In the genomic region with DNA sequence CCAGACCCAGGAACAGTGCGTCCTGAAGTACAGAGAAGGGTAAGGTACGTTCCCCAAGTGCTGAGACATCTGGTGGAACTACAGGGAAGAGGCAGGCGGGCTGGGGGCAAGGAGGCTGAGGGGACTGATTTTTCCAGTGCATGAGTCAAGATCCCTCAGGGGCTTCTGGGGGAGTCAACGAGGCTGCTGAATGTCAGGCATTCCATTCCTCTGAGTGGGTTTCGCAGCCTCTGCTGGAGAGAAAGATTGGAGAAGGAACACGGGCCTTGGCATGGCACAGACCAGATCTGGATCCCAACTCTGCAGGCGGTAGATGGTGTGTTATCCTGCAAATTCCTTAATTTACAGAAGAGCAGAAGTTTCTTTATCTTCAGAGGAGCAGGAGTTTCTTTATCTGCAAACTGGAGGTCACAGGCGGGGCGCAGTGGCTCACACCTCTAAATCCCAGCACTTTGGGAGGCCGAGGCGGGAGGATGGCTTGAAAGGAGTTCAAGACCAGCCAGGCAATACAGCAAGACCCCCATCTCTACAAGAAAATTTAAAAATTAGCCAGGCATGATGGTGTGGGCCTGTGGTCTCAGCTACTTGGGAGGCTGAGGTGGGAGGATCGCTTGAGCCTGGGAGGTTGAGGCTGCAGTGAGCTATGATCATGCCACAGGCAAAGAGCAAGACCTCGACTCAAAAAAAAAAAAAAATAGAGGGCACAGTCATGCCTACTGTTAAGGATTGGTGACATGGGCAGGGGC, we compare ENCODE assay signal across 10 cellular contexts.
DNase-seq lines count a peak whose midpoint lies in the region; ATAC-seq, FAIRE-seq and TF ChIP-seq lines count a peak whose summit lies in the region.
"Had no signal": no experiment of that assay in that cellular context is flagged by ENCODE, and none has a peak within 500 bp of the region (broad histone marks: within the 10 kb centered on the region; RNA-seq: fewer than 3 reads in every experiment).

No MANE protein-coding gene starts in this region.

- H3K23ac ChIP-seq in H1 (ENCODE audit: insufficient read length) (no peak overlapping the region), mesenchymal stem cell (ENCODE audit: low read length in 2 of 2) (no peak overlapping the region)

- CTCF ChIA-PET in A549 (lab: Yijun Ruan, JAX) = interaction anchor here (0.8 to 1.2 kb wide), 4 partner anchors 41 to 148 kb away, joined by 3 to 4 read pairs (median 3); a partner anchor contains a TSS
- CTCF ChIA-PET in H1 (lab: Charles Lee; ENCODE audit: partially characterized antibody) = interaction anchor here (0.7 to 1.3 kb wide), 5 partner anchors 10 to 176 kb away, joined by 3 to 4 read pairs (median 3); no protein-coding TSS in a partner anchor

- H4K5ac ChIP-seq in H1 (ENCODE audit: insufficient read length, low read depth, low read length) = peak overlapping the region; percentile 8

- DNase-seq in A549 (ENCODE audit: low read depth in 1 of 2, low spot score in 1 of 2) (peak; percentile 97 to 98), H1 (ENCODE audit: low read depth in 1 of 2, low spot score in 2 of 2) (peak; percentile 62 to 89), mesenchymal stem cell (peak; percentile 97), DMS79 treated with DMSO at 0.1 percent for 48 hours (lab: John Stamatoyannopoulos, UW) (no peak), NCI-H82 (lab: John Stamatoyannopoulos, UW) (no peak), NCI-H524 treated with DMSO at 0.1 percent for 48 hours (lab: John Stamatoyannopoulos, UW) (no peak), left colon (no peak)
- DNase-seq: anterior cingulate cortex, SHP77 had no signal

- POLR2A ChIA-PET in A549 (lab: Yijun Ruan, JAX) (interaction anchor here (1.1 kb wide), 1 partner anchor 148 kb away, joined by 4 read pairs; no protein-coding TSS in a partner anchor), H1 (lab: Charles Lee; ENCODE audit: partially characterized antibody) (interaction anchor here (1.0 to 1.5 kb wide), 11 partner anchors 10 to 173 kb away, joined by 3 to 9 read pairs (median 4); no protein-coding TSS in a partner anchor)

- peaks cover 31% of the 10 kb centered on the region for H3K4me1 ChIP-seq in A549
- peaks cover 4 to 21% (median 16%) of the 10 kb centered on the region in 4 experiments; a peak in 5 of 7 replicates for H3K4me1 ChIP-seq in H1 (replicated peaks in 1 of 4; ENCODE audit: control insufficient read depth in 3 of 4, insufficient read depth in 4 of 4, low read length in 3 of 4)
- peaks cover 14% of the 10 kb centered on the region for H3K4me1 ChIP-seq in mesenchymal stem cell (ENCODE audit: control insufficient read depth, insufficient read depth, low read depth, low read length)

- H3K27me3 ChIP-seq in H1 (replicated peaks in 1 of 4; ENCODE audit: control insufficient read depth in 3 of 4, extremely low read depth in 1 of 4, insufficient read depth in 3 of 4, low read length in 3 of 4) (peaks cover 0 to 4% (median 0%) of the 10 kb centered on the region in 4 experiments; a peak in 1 of 7 replicates), mesenchymal stem cell (ENCODE audit: control insufficient read depth in 1 of 2, insufficient read depth in 1 of 2, low read length in 2 of 2) (no peaks in the 10 kb centered on the region)

- H2AFZ ChIP-seq in H1 (ENCODE audit: low read length) (no peak overlapping the region), mesenchymal stem cell (ENCODE audit: low read depth, low read length) (no peak overlapping the region)

- peak overlapping the region; percentile 88 for H3K18ac ChIP-seq in H1 (ENCODE audit: extremely low read depth, low read length)
- H3K18ac ChIP-seq in mesenchymal stem cell (ENCODE audit: low read depth in 1 of 2, low read length in 2 of 2) = peak overlapping the region; percentile 84 to 91

- peak overlapping the region; percentile 78 for H3K4me2 ChIP-seq in A549
- peak overlapping the region; percentile 67 to 81 for H3K4me2 ChIP-seq in H1 (ENCODE audit: insufficient read depth in 1 of 2, low read depth in 2 of 2, low read length in 2 of 2)
- no peak overlapping the region for H3K4me2 ChIP-seq in mesenchymal stem cell (ENCODE audit: low read length, poor library complexity, severe bottlenecking)

- H3K36me3 ChIP-seq in H1 (ENCODE audit: control insufficient read depth in 2 of 4, insufficient read depth in 4 of 4, low read length in 3 of 4) (no peaks in the 10 kb centered on the region), mesenchymal stem cell (ENCODE audit: control insufficient read depth in 1 of 2, insufficient read depth in 2 of 2, low read depth in 1 of 2, low read length in 2 of 2) (no peaks in the 10 kb centered on the region)

- peaks cover 4% of the 10 kb centered on the region for H3K23me2 ChIP-seq in H1 (ENCODE audit: low read depth, low read length)

- no peak overlapping the region for H4K91ac ChIP-seq in H1 (replicated peaks; ENCODE audit: insufficient read length, low read length)
- no peak overlapping the region for H4K91ac ChIP-seq in mesenchymal stem cell (ENCODE audit: low read length)

- H2BK12ac ChIP-seq in H1 (ENCODE audit: low read depth, low read length) = peak overlapping the region; percentile 99
- peak overlapping the region; percentile 45 to 82 for H2BK12ac ChIP-seq in mesenchymal stem cell (ENCODE audit: low read length in 2 of 2)

- H2BK5ac ChIP-seq in H1 (ENCODE audit: low read depth, low read length) = peak overlapping the region; percentile 86
- peak overlapping the region; percentile 26 for H2BK5ac ChIP-seq in mesenchymal stem cell (ENCODE audit: low read depth, low read length, poor library complexity, severe bottlenecking)

- H3K9ac ChIP-seq in H1 (replicated peaks in 1 of 4; ENCODE audit: extremely low read depth in 1 of 4, low read depth in 3 of 4, low read length in 3 of 4) (peak overlapping the region in 2 of 4 experiments; percentile 25 to 37; a peak in 1 of 7 replicates), mesenchymal stem cell (ENCODE audit: low read length) (peak overlapping the region; percentile 69)

- H2BK20ac ChIP-seq in H1 (ENCODE audit: low read length) = peak overlapping the region; percentile 98

- TF ChIP-seq EP300 in A549 (IDR thresholded peaks at IDR 0.05) (peak; percentile 61 to 65; a peak in 2 of 5 replicates), Ishikawa (IDR thresholded peaks at IDR 0.05; ENCODE audit: borderline replicate concordance) (no peak), H1 (IDR thresholded peaks at IDR 0.05; ENCODE audit: borderline replicate concordance in 1 of 2, low read depth in 2 of 2, low read length in 2 of 2) (peak in 1 of 2 experiments; percentile 61; a peak in 1 of 3 replicates)

- intact Hi-C loops in left colon (cut with DNase I, micrococcal nuclease) = no loop called here

- WGBS in A549 (ENCODE audit: missing lambda C conversion rate) = 10% methylated on average over 13 of the region's 13 CpGs
- 39% methylated on average over 13 of the region's 13 CpGs; no CpG with 5 or more reads in 1 of the 2 experiments for WGBS in H1 (ENCODE audit: extremely low coverage in 1 of 2, insufficient coverage in 1 of 2, insufficient read length in 1 of 2, insufficient replicate concordance in 2 of 2, low coverage in 1 of 2, low lambda C conversion rate in 2 of 2, missing lambda C conversion rate in 1 of 2), 2 experiments
- 12% methylated on average over 12 of the region's 13 CpGs for whole genome bisulfite sequencing in mesenchymal stem cell

- H3K79me2 ChIP-seq in H1 (ENCODE audit: control insufficient read depth in 1 of 2, insufficient read depth in 2 of 2, low read length in 2 of 2) = no peaks in the 10 kb centered on the region

- no peaks in the 10 kb centered on the region for H3K79me1 ChIP-seq in H1 (ENCODE audit: low read depth, low read length)
- H3K79me1 ChIP-seq in mesenchymal stem cell (replicated peaks; ENCODE audit: low read length, poor library complexity, severe bottlenecking) = no peaks in the 10 kb centered on the region

- H4K8ac ChIP-seq in H1 (ENCODE audit: extremely low read depth, insufficient read depth, low read length) (no peak overlapping the region), mesenchymal stem cell (ENCODE audit: low read length) (peak overlapping the region; percentile 12)

- H3K4me3 ChIP-seq in A549 = no peak overlapping the region
- H3K4me3 ChIP-seq in H1 (ENCODE audit: extremely low read depth in 1 of 4, insufficient read depth in 2 of 4, low read depth in 3 of 4, low read length in 4 of 4) = peak overlapping the region in 1 of 4 experiments; percentile 44; a peak in 1 of 8 replicates
- no peak overlapping the region for H3K4me3 ChIP-seq in mesenchymal stem cell (ENCODE audit: insufficient read depth in 1 of 2, low read depth in 1 of 2, low read length in 2 of 2)

- no peak overlapping the region for H3K56ac ChIP-seq in H1 (replicated peaks; ENCODE audit: insufficient read length, low read depth, low read length)

- TF ChIP-seq POLR2A in A549 (IDR thresholded peaks at IDR 0.05; ENCODE audit: low read length) (no peak), H1 (IDR thresholded peaks at IDR 0.05; ENCODE audit: control extremely low read depth in 1 of 2, low read depth in 2 of 2, low read length in 2 of 2) (no peak)

- FAIRE-seq in A549 (lab: Jason Lieb, UNC) (peak; percentile 78), H1 (lab: Jason Lieb, UNC) (peak; percentile 32)

- peaks cover 9% of the 10 kb centered on the region; the same call in 1 of the 3 replicates for H3K9me3 ChIP-seq in A549
- H3K9me3 ChIP-seq in H1 (ENCODE audit: insufficient read depth in 2 of 2, low read depth in 1 of 2, low read length in 1 of 2) = peaks cover 0 to 3% of the 10 kb centered on the region in 2 experiments; a peak in 2 of 4 replicates
- H3K9me3 ChIP-seq in mesenchymal stem cell (ENCODE audit: control insufficient read depth, low read length) = peaks cover 7% of the 10 kb centered on the region

- H2BK120ac ChIP-seq in H1 (replicated peaks; ENCODE audit: low read depth, low read length) (no peak overlapping the region), mesenchymal stem cell (ENCODE audit: low read depth, low read length) (peak overlapping the region; percentile 15)

- TF ChIP-seq RAD21 in A549 (conservative IDR thresholded peaks at IDR 0.05 in 1 of 2, IDR thresholded peaks at IDR 0.05 in 1 of 2) (peak; percentile 83), Ishikawa (IDR thresholded peaks at IDR 0.05; ENCODE audit: low read depth) (0 out of 2 replicates have a peak, but pooled peaks have one; percentile 3), H1 (IDR thresholded peaks at IDR 0.05 in 1 of 2, conservative IDR thresholded peaks at IDR 0.05 in 1 of 2; ENCODE audit: low read depth in 2 of 2, low read length in 2 of 2) (peak; percentile 41 to 60)

- H3K27ac ChIP-seq in A549 = peak overlapping the region; percentile 86 to 87
- peak overlapping the region; percentile 76 for H3K27ac ChIP-seq in H1 (ENCODE audit: low read depth, low read length)
- peak overlapping the region; percentile 94 for H3K27ac ChIP-seq in mesenchymal stem cell (ENCODE audit: low read length, poor library complexity, severe bottlenecking)

- H4K20me1 ChIP-seq in H1 (replicated peaks in 1 of 2; ENCODE audit: control insufficient read depth in 1 of 2, insufficient read depth in 2 of 2, low read length in 2 of 2) = no peaks in the 10 kb centered on the region

- TF ChIP-seq CTCF in A549 (IDR thresholded peaks at IDR 0.05) (peak; percentile 47), H1 (IDR thresholded peaks at IDR 0.05; ENCODE audit: control extremely low read depth in 1 of 3, insufficient read depth in 1 of 3, low read depth in 1 of 3, low read length in 3 of 3) (peak; percentile 15 to 44 (median 26); a peak in 3 of 4 replicates)

- H3K4ac ChIP-seq in H1 (replicated peaks; ENCODE audit: insufficient read length, low read depth, low read length) (no peak overlapping the region), mesenchymal stem cell (ENCODE audit: low read depth in 1 of 2, low read length in 2 of 2) (peak overlapping the region in 1 of 2 experiments; percentile 67)

- H2AK5ac ChIP-seq in H1 (ENCODE audit: low read depth, low read length) = peak overlapping the region; percentile 77; the same call in 1 of the 2 replicates
- H2AK5ac ChIP-seq in mesenchymal stem cell (ENCODE audit: low read length, severe bottlenecking) = no peak overlapping the region

- no peak overlapping the region for H3K14ac ChIP-seq in H1 (ENCODE audit: insufficient read length)
- H3K14ac ChIP-seq in mesenchymal stem cell (ENCODE audit: low read length in 2 of 2) = no peak overlapping the region

- ATAC-seq in A549 (peak; percentile 95 to 98), left colon (no peak)

- no peak overlapping the region for H2BK15ac ChIP-seq in H1 (ENCODE audit: low read length)
- H2BK15ac ChIP-seq in mesenchymal stem cell (ENCODE audit: low read depth, poor library complexity, severe bottlenecking) = no peak overlapping the region

Comparison
In these comparisons a context has a peak if more than half of its experiments do, and no peak if none do; other contexts are left out.
1. DNase-seq: peak in A549 (2 of 2), H1 (2 of 2) and mesenchymal stem cell (single experiment); none in DMS79 treated with DMSO at 0.1 percent for 48 hours (single experiment), NCI-H82 (single experiment), NCI-H524 treated with DMSO at 0.1 percent for 48 hours (single experiment) and left colon (0 of 2).
2. Peak in every context shown above with its lines, with median percentiles within 50 percentile points of each other: H3K27ac ChIP-seq.